ENCODE assay signal across 23 cellular contexts in genomic region chr14:24106672-24107271, GRCh38. TPM values are rescaled to one million over a fixed set of nuclear protein-coding genes. Genes with fewer than 3 reads are reported as not detected.
DNase-seq lines count a peak whose midpoint lies in the region; ATAC-seq, FAIRE-seq and TF ChIP-seq lines count a peak whose summit lies in the region.
"Had no signal": no experiment of that assay in that cellular context is flagged by ENCODE, and none has a peak within 500 bp of the region (broad histone marks: within the 10 kb centered on the region; RNA-seq: fewer than 3 reads in every experiment).

No MANE protein-coding gene starts in this region.

- FAIRE-seq in H1 (lab: Jason Lieb, UNC), result no peak
- FAIRE-seq: G401.6, RCC 7860 had no signal

- intact Hi-C loops in IMR-90 (cut with micrococcal nuclease), result no loop called here

- no peak for DNase-seq in IMR-90
- no peak for DNase-seq in H1 (ENCODE audit: low read depth in 1 of 2, low spot score in 2 of 2)
- no peak for DNase-seq in cerebellum (ENCODE audit: low spot score)
- DNase-seq in stimulated activated CD4-positive, alpha-beta T cell treated with anti-CD3 and anti-CD28 coated beads, Interleukin-1b, Interleukin-23, amount 100 ng/mL, for 48 hours, result no peak
- DNase-seq: C1 segment of cervical spinal cord; Caco-2; CD4-positive, alpha-beta memory T cell; HFFc6; KG1; MG63; NCI-H1105 treated with DMSO at 0.1 percent for 48 hours; NCI-H146; NCI-H1930; NCI-H446; NCI-H524 treated with DMSO at 0.1 percent for 48 hours; NCI-H774 had no signal

- H4K5ac ChIP-seq in IMR-90 (ENCODE audit: low read depth, low read length) (no peak overlapping the region), H1 (ENCODE audit: insufficient read length, low read depth, low read length) (no peak overlapping the region)

- H2AK5ac ChIP-seq in IMR-90 (ENCODE audit: low read depth, low read length) (no peak overlapping the region), H1 (ENCODE audit: low read depth, low read length) (no peak overlapping the region)

- H2BK120ac ChIP-seq in IMR-90 (ENCODE audit: low read depth, low read length) (no peak overlapping the region), H1 (replicated peaks; ENCODE audit: low read depth, low read length) (no peak overlapping the region)

- no peak overlapping the region for H3K9ac ChIP-seq in IMR-90 (ENCODE audit: low read depth, low read length)
- no peak overlapping the region for H3K9ac ChIP-seq in H1 (replicated peaks in 1 of 4; ENCODE audit: extremely low read depth in 1 of 4, low read depth in 3 of 4, low read length in 3 of 4)

- H2BK12ac ChIP-seq in H1 (ENCODE audit: low read depth, low read length), result no peak overlapping the region

- H3K4me1 ChIP-seq in IMR-90 (ENCODE audit: control insufficient read depth, insufficient read depth, low read length) (no peaks in the 10 kb centered on the region), H1 (replicated peaks in 1 of 4; ENCODE audit: control insufficient read depth in 3 of 4, insufficient read depth in 4 of 4, low read length in 3 of 4) (no peaks in the 10 kb centered on the region)
- H3K4me1 ChIP-seq: HAP-1 had no signal

- H2BK5ac ChIP-seq in IMR-90 (ENCODE audit: low read depth, low read length, poor library complexity, severe bottlenecking) (no peak overlapping the region), H1 (ENCODE audit: low read depth, low read length) (no peak overlapping the region)

- no peaks in the 10 kb centered on the region for H3K23me2 ChIP-seq in H1 (ENCODE audit: low read depth, low read length)

- no peaks in the 10 kb centered on the region for H3K79me1 ChIP-seq in IMR-90 (ENCODE audit: low read depth in 1 of 2, low read length in 2 of 2)
- no peaks in the 10 kb centered on the region for H3K79me1 ChIP-seq in H1 (ENCODE audit: low read depth, low read length)

- H4K8ac ChIP-seq in IMR-90 (ENCODE audit: low read depth in 2 of 2, low read length in 2 of 2) (no peak overlapping the region), H1 (ENCODE audit: extremely low read depth, insufficient read depth, low read length) (no peak overlapping the region)

- BruUV-seq in IMR-90 (replicated peaks; lab: Mats Ljungman, UMichigan), result no TSS peak

- no peak overlapping the region for H2AK9ac ChIP-seq in IMR-90 (replicated peaks; ENCODE audit: low read depth, low read length, poor library complexity)

- no peaks in the 10 kb centered on the region; the same call in 1 of the 2 replicates for H3K9me3 ChIP-seq in IMR-90 (ENCODE audit: control insufficient read depth, insufficient read depth, low read length)
- H3K9me3 ChIP-seq in H1 (ENCODE audit: insufficient read depth in 2 of 2, low read depth in 1 of 2, low read length in 1 of 2), result peaks cover 7% of the 10 kb centered on the region in 2 experiments; a peak in 3 of 4 replicates
- H3K9me3 ChIP-seq: HAP-1, MG63 had no signal

- H3K14ac ChIP-seq in IMR-90 (replicated peaks; ENCODE audit: low read depth, low read length) (no peak overlapping the region), H1 (ENCODE audit: insufficient read length) (no peak overlapping the region)

- H3K4me3 ChIP-seq in IMR-90 (ENCODE audit: insufficient read depth, low read depth, low read length) (no peak overlapping the region), H1 (ENCODE audit: extremely low read depth in 1 of 4, insufficient read depth in 2 of 4, low read depth in 3 of 4, low read length in 4 of 4) (no peak overlapping the region)
- H3K4me3 ChIP-seq: GM23338, HAP-1, MG63 had no signal

- no peak overlapping the region for H3K4me2 ChIP-seq in IMR-90 (ENCODE audit: low read depth, low read length)
- H3K4me2 ChIP-seq in H1 (ENCODE audit: insufficient read depth in 1 of 2, low read depth in 2 of 2, low read length in 2 of 2), result no peak overlapping the region
- H3K4me2 ChIP-seq: GM23338 had no signal

- no peak overlapping the region for H2BK20ac ChIP-seq in IMR-90 (ENCODE audit: low read depth, low read length)
- no peak overlapping the region for H2BK20ac ChIP-seq in H1 (ENCODE audit: low read length)

- no CpG with 5 or more reads among the region's 4 CpGs for WGBS in IMR-90 (ENCODE audit: extremely low coverage in 2 of 2, insufficient read length in 1 of 2), 2 experiments
- 85% methylated on average over 4 of the region's 4 CpGs; no CpG with 5 or more reads in 1 of the 2 experiments for WGBS in H1 (ENCODE audit: extremely low coverage in 1 of 2, insufficient coverage in 1 of 2, insufficient read length in 1 of 2, insufficient replicate concordance in 2 of 2, low coverage in 1 of 2, low lambda C conversion rate in 2 of 2, missing lambda C conversion rate in 1 of 2), 2 experiments

- H3K27me3 ChIP-seq in IMR-90 (ENCODE audit: control insufficient read depth, insufficient read depth, low read length) (no peaks in the 10 kb centered on the region), H1 (replicated peaks in 1 of 4; ENCODE audit: control insufficient read depth in 3 of 4, extremely low read depth in 1 of 4, insufficient read depth in 3 of 4, low read length in 3 of 4) (no peaks in the 10 kb centered on the region)
- H3K27me3 ChIP-seq: MG63 had no signal

- H3K36me3 ChIP-seq in IMR-90 (ENCODE audit: control insufficient read depth, insufficient read depth, low read length) (peaks cover 18% of the 10 kb centered on the region), H1 (ENCODE audit: control insufficient read depth in 2 of 4, insufficient read depth in 4 of 4, low read length in 3 of 4) (peaks cover 0 to 29% (median 19%) of the 10 kb centered on the region in 4 experiments; a peak in 7 of 8 replicates)
- H3K36me3 ChIP-seq: MG63 had no signal

- TF ChIP-seq EP300 in H1 (IDR thresholded peaks at IDR 0.05; ENCODE audit: borderline replicate concordance in 1 of 2, low read depth in 2 of 2, low read length in 2 of 2), result no peak

- H3K4ac ChIP-seq in IMR-90 (ENCODE audit: low read depth, low read length), result no peak overlapping the region
- H3K4ac ChIP-seq in H1 (replicated peaks; ENCODE audit: insufficient read length, low read depth, low read length), result no peak overlapping the region

- H3K27ac ChIP-seq in IMR-90 (ENCODE audit: insufficient read depth, low read length) (no peak overlapping the region), H1 (ENCODE audit: low read depth, low read length) (no peak overlapping the region)

- H3K18ac ChIP-seq in IMR-90 (ENCODE audit: low read depth, low read length) (no peak overlapping the region), H1 (ENCODE audit: extremely low read depth, low read length) (no peak overlapping the region)

- H2BK15ac ChIP-seq in IMR-90 (ENCODE audit: low read depth, low read length) (no peak overlapping the region), H1 (ENCODE audit: low read length) (no peak overlapping the region)

- TF ChIP-seq RAD21 in IMR-90 (IDR thresholded peaks at IDR 0.05; ENCODE audit: low read length) (no peak), H1 (IDR thresholded peaks at IDR 0.05 in 1 of 2, conservative IDR thresholded peaks at IDR 0.05 in 1 of 2; ENCODE audit: low read depth in 2 of 2, low read length in 2 of 2) (no peak)

- TF ChIP-seq POLR2A in IMR-90 (IDR thresholded peaks at IDR 0.05; ENCODE audit: low read depth, low read length) (no peak), H1 (IDR thresholded peaks at IDR 0.05; ENCODE audit: control extremely low read depth in 1 of 2, low read depth in 2 of 2, low read length in 2 of 2) (no peak)

- no peak overlapping the region for H2AFZ ChIP-seq in IMR-90 (replicated peaks; ENCODE audit: low read length, poor library complexity)
- H2AFZ ChIP-seq in H1 (ENCODE audit: low read length), result no peak overlapping the region
- H2AFZ ChIP-seq: GM23338 had no signal

- H3K79me2 ChIP-seq in H1 (ENCODE audit: control insufficient read depth in 1 of 2, insufficient read depth in 2 of 2, low read length in 2 of 2), result no peaks in the 10 kb centered on the region

- in situ Hi-C loops in IMR-90 (cut with MboI; ENCODE audit: low sequenced_read_pairs), result no loop called here

- TF ChIP-seq CTCF in IMR-90 (conservative IDR thresholded peaks at IDR 0.05; ENCODE audit: low read depth, low read length) (no peak), H1 (IDR thresholded peaks at IDR 0.05; ENCODE audit: control extremely low read depth in 1 of 3, insufficient read depth in 1 of 3, low read depth in 1 of 3, low read length in 3 of 3) (no peak)

- peaks cover 5% of the 10 kb centered on the region; the same call in 1 of the 2 replicates for H3K9me1 ChIP-seq in IMR-90 (ENCODE audit: insufficient read depth, low read length)

- H4K20me1 ChIP-seq in IMR-90 (ENCODE audit: insufficient read depth, low read length), result no peaks in the 10 kb centered on the region
- no peaks in the 10 kb centered on the region for H4K20me1 ChIP-seq in H1 (replicated peaks in 1 of 2; ENCODE audit: control insufficient read depth in 1 of 2, insufficient read depth in 2 of 2, low read length in 2 of 2)

- dilution Hi-C loops in IMR-90 (cut with HindIII; ENCODE audit: low sequenced_read_pairs, unreplicated experiment), result no loop called here

- CTCF ChIA-PET in IMR-90 (lab: Yijun Ruan, JAX) (interaction anchor here (1.1 kb wide), 1 partner anchor 11 kb away, joined by 3 read pairs; no protein-coding TSS in a partner anchor), H1 (lab: Charles Lee; ENCODE audit: partially characterized antibody) (interaction anchor here (1.2 to 12.2 kb wide), 6 partner anchors 13 to 54 kb away, joined by 3 to 160 read pairs (median 42); partner anchors contain the start of genes CARMIL3, IRF9 and PCK2)

- no peak for ATAC-seq in IMR-90 (ENCODE audit: low read depth)
- ATAC-seq: GM23338, SK-N-SH treated with all-trans-retinoic acid at 6 μM for 48 hours had no signal

- POLR2A ChIA-PET in IMR-90 (lab: Charles Lee; ENCODE audit: unreplicated experiment), result no interaction called here
- POLR2A ChIA-PET in H1 (lab: Charles Lee; ENCODE audit: partially characterized antibody), result interaction anchor here (0.9 to 23.9 kb wide), 14 partner anchors 10 to 568 kb away, joined by 3 to 626 read pairs (median 8); partner anchors contain the start of genes CPNE6, DCAF11, EMC9 and IRF9

- H4K91ac ChIP-seq in IMR-90 (ENCODE audit: insufficient read depth, low read depth, low read length) (no peak overlapping the region), H1 (replicated peaks; ENCODE audit: insufficient read length, low read length) (no peak overlapping the region)

- H3K23ac ChIP-seq in IMR-90 (ENCODE audit: low read depth, low read length) (no peak overlapping the region), H1 (ENCODE audit: insufficient read length) (no peak overlapping the region)

- no peak overlapping the region for H3K56ac ChIP-seq in IMR-90 (ENCODE audit: extremely low read depth, insufficient read depth, low read length)
- H3K56ac ChIP-seq in H1 (replicated peaks; ENCODE audit: insufficient read length, low read depth, low read length), result no peak overlapping the region

RNA-seq across cellular contexts. Expression of gene DCAF11, which starts 7.8 kb away (rescaled TPM):
- 46.7 and 52.0 TPM in 2 replicates for total RNA-seq in IMR-90 (2012; rRNA removed)
- 19.0 and 21.0 TPM in 2 replicates for polyA plus RNA-seq in IMR-90 (2012; rRNA removed)
- 24.4 and 34.6 TPM in 2 replicates for polyA plus RNA-seq in IMR-90 (2012; cell fraction: cytosol; rRNA removed)
- polyA plus RNA-seq in IMR-90 (2012; cell fraction: nucleus; rRNA removed; ENCODE audit: low replicate concordance), result 24.9 and 32.5 TPM in 2 replicates
- total RNA-seq in H1 (2021; fragmentation: NEBNext Ultra II Directional; extraction: Animal tissue kit (Norgen Biotek cat#: 25700)), result 63.6 and 67.2 TPM in 2 replicates
- polyA plus RNA-seq in H1 (2011; rRNA removed), result 60.4 and 74.6 TPM in 2 replicates
- 80.4 TPM for polyA plus RNA-seq in H1 (2011; cell fraction: cytosol; rRNA removed)
- 82.9 TPM for polyA plus RNA-seq in H1 (2011; cell fraction: nucleus; rRNA removed)
- 58.7 to 73.6 TPM (median 70.9 TPM) in 4 replicates for polyA plus RNA-seq in H1 (2012, experiment 1 of 2)
- 77.2 TPM for polyA plus RNA-seq in H1 (2012, experiment 2 of 2)
- 30.0 TPM for polyA plus RNA-seq in H1 (2013, experiment 1 of 2)
- 30.0 TPM for polyA plus RNA-seq in H1 (2013, experiment 2 of 2)
- polyA minus RNA-seq in H1 (2011; rRNA and poly(A)+ RNA removed), result 83.6 and 86.0 TPM in 2 replicates
- 46.2 TPM for polyA minus RNA-seq in H1 (2011; cell fraction: cytosol; rRNA and poly(A)+ RNA removed)
- polyA minus RNA-seq in H1 (2011; cell fraction: nucleus; rRNA and poly(A)+ RNA removed), result 55.6 TPM
- 46.2 TPM for total RNA-seq in cerebellum

RNA-seq across cellular contexts. Expression of gene NRL, which starts 8.0 kb away (rescaled TPM):
- total RNA-seq in IMR-90 (2012; rRNA removed) (0.18 and 0.28 TPM in 2 replicates), cerebellum (1.5 TPM)
- polyA plus RNA-seq in IMR-90 (2012; rRNA removed) (0.70 and 0.85 TPM in 2 replicates), H1 (2011; rRNA removed) (2.1 and 2.2 TPM in 2 replicates)
- polyA plus RNA-seq in IMR-90 (2012; cell fraction: cytosol; rRNA removed), result 0.38 and 1.2 TPM in 2 replicates
- 0.44 and 0.69 TPM in 2 replicates for polyA plus RNA-seq in IMR-90 (2012; cell fraction: nucleus; rRNA removed; ENCODE audit: low replicate concordance)
- total RNA-seq in H1 (2021; fragmentation: NEBNext Ultra II Directional; extraction: Animal tissue kit (Norgen Biotek cat#: 25700)), result 1.1 TPM in 2 replicates
- polyA plus RNA-seq in H1 (2011; cell fraction: cytosol; rRNA removed), result 1.9 TPM
- 1.8 TPM for polyA plus RNA-seq in H1 (2011; cell fraction: nucleus; rRNA removed)
- 0.39 to 1.3 TPM (median 0.65 TPM) in 4 replicates for polyA plus RNA-seq in H1 (2012, experiment 1 of 2)
- 1.0 TPM for polyA plus RNA-seq in H1 (2012, experiment 2 of 2)
- 1.1 TPM for polyA plus RNA-seq in H1 (2013, experiment 1 of 2)
- 1.3 TPM for polyA plus RNA-seq in H1 (2013, experiment 2 of 2)
- 0.95 and 1.5 TPM in 2 replicates for polyA minus RNA-seq in H1 (2011; rRNA and poly(A)+ RNA removed)
- polyA minus RNA-seq in H1 (2011; cell fraction: cytosol; rRNA and poly(A)+ RNA removed), result 0.51 TPM
- polyA minus RNA-seq in H1 (2011; cell fraction: nucleus; rRNA and poly(A)+ RNA removed), result 2.5 TPM

RNA-seq across cellular contexts. Expression of gene PCK2, which starts 12.7 kb away (rescaled TPM):
- 11.1 and 13.4 TPM in 2 replicates for total RNA-seq in IMR-90 (2012; rRNA removed)
- 23.9 and 29.4 TPM in 2 replicates for polyA plus RNA-seq in IMR-90 (2012; rRNA removed)
- 22.8 and 50.7 TPM in 2 replicates for polyA plus RNA-seq in IMR-90 (2012; cell fraction: cytosol; rRNA removed)
- 32.9 and 58.5 TPM in 2 replicates for polyA plus RNA-seq in IMR-90 (2012; cell fraction: nucleus; rRNA removed; ENCODE audit: low replicate concordance)
- total RNA-seq in H1 (2021; fragmentation: NEBNext Ultra II Directional; extraction: Animal tissue kit (Norgen Biotek cat#: 25700)), result 79.3 and 81.9 TPM in 2 replicates
- polyA plus RNA-seq in H1 (2011; rRNA removed), result 115 and 221 TPM in 2 replicates
- polyA plus RNA-seq in H1 (2011; cell fraction: cytosol; rRNA removed), result 165 TPM
- polyA plus RNA-seq in H1 (2011; cell fraction: nucleus; rRNA removed), result 263 TPM
- 63.9 to 105 TPM (median 99.4 TPM) in 4 replicates for polyA plus RNA-seq in H1 (2012, experiment 1 of 2)
- 105 TPM for polyA plus RNA-seq in H1 (2012, experiment 2 of 2)
- polyA plus RNA-seq in H1 (2013, experiment 1 of 2), result 67.3 TPM
- 67.0 TPM for polyA plus RNA-seq in H1 (2013, experiment 2 of 2)
- 75.2 and 96.9 TPM in 2 replicates for polyA minus RNA-seq in H1 (2011; rRNA and poly(A)+ RNA removed)
- polyA minus RNA-seq in H1 (2011; cell fraction: cytosol; rRNA and poly(A)+ RNA removed), result 79.0 TPM
- 63.1 TPM for polyA minus RNA-seq in H1 (2011; cell fraction: nucleus; rRNA and poly(A)+ RNA removed)
- total RNA-seq in cerebellum, result 2.5 TPM

RNA-seq across cellular contexts. Expression of gene FITM1, which starts 23.7 kb away (rescaled TPM):
- total RNA-seq in IMR-90 (2012; rRNA removed) (not detected in 2 replicates), cerebellum (0.54 TPM)
- polyA plus RNA-seq in IMR-90 (2012; rRNA removed) (not detected in 2 replicates), H1 (2011; rRNA removed) (0.53 and 0.80 TPM in 2 replicates)
- polyA plus RNA-seq in IMR-90 (2012; cell fraction: cytosol; rRNA removed), result 0.09 TPM in 1 of 2 replicates, not detected in the other
- polyA plus RNA-seq in IMR-90 (2012; cell fraction: nucleus; rRNA removed; ENCODE audit: low replicate concordance), result 1.3 and 2.4 TPM in 2 replicates
- 0.33 and 0.76 TPM in 2 replicates for total RNA-seq in H1 (2021; fragmentation: NEBNext Ultra II Directional; extraction: Animal tissue kit (Norgen Biotek cat#: 25700))
- polyA plus RNA-seq in H1 (2011; cell fraction: cytosol; rRNA removed), result 0.31 TPM
- polyA plus RNA-seq in H1 (2011; cell fraction: nucleus; rRNA removed), result 1.1 TPM
- 0.17 to 0.74 TPM (median 0.45 TPM) in 3 of 4 replicates, not detected in the other for polyA plus RNA-seq in H1 (2012, experiment 1 of 2)
- polyA plus RNA-seq in H1 (2012, experiment 2 of 2), result 0.39 TPM
- polyA plus RNA-seq in H1 (2013, experiment 1 of 2), result 0.39 TPM
- 0.13 TPM for polyA plus RNA-seq in H1 (2013, experiment 2 of 2)
- 0.29 TPM in 1 of 2 replicates, not detected in the other for polyA minus RNA-seq in H1 (2011; rRNA and poly(A)+ RNA removed)
- not detected for polyA minus RNA-seq in H1 (2011; cell fraction: cytosol; rRNA and poly(A)+ RNA removed)
- not detected for polyA minus RNA-seq in H1 (2011; cell fraction: nucleus; rRNA and poly(A)+ RNA removed)
- total RNA-seq: A673, GM23338, HFFc6, HT1080 had no signal

RNA-seq across cellular contexts. Expression of gene PSME1, which starts 29.2 kb away (rescaled TPM):
- total RNA-seq in IMR-90 (2012; rRNA removed) (42.8 and 55.3 TPM in 2 replicates), cerebellum (19.6 TPM)
- polyA plus RNA-seq in IMR-90 (2012; rRNA removed) (97.9 and 106 TPM in 2 replicates), H1 (2011; rRNA removed) (57.4 and 74.9 TPM in 2 replicates)
- 63.5 and 137 TPM in 2 replicates for polyA plus RNA-seq in IMR-90 (2012; cell fraction: cytosol; rRNA removed)
- polyA plus RNA-seq in IMR-90 (2012; cell fraction: nucleus; rRNA removed; ENCODE audit: low replicate concordance), result 39.9 and 96.7 TPM in 2 replicates
- total RNA-seq in H1 (2021; fragmentation: NEBNext Ultra II Directional; extraction: Animal tissue kit (Norgen Biotek cat#: 25700)), result 85.9 and 91.7 TPM in 2 replicates
- polyA plus RNA-seq in H1 (2011; cell fraction: cytosol; rRNA removed), result 62.9 TPM
- 52.4 TPM for polyA plus RNA-seq in H1 (2011; cell fraction: nucleus; rRNA removed)
- 113 to 118 TPM (median 116 TPM) in 4 replicates for polyA plus RNA-seq in H1 (2012, experiment 1 of 2)
- polyA plus RNA-seq in H1 (2012, experiment 2 of 2), result 77.2 TPM
- polyA plus RNA-seq in H1 (2013, experiment 1 of 2), result 86.1 TPM
- polyA plus RNA-seq in H1 (2013, experiment 2 of 2), result 80.8 TPM
- polyA minus RNA-seq in H1 (2011; rRNA and poly(A)+ RNA removed), result 16.0 and 19.0 TPM in 2 replicates
- 15.7 TPM for polyA minus RNA-seq in H1 (2011; cell fraction: cytosol; rRNA and poly(A)+ RNA removed)
- 13.6 TPM for polyA minus RNA-seq in H1 (2011; cell fraction: nucleus; rRNA and poly(A)+ RNA removed)
